ENCODE assay signal across 10 cellular contexts in genomic region chr13:48155850-48156249, GRCh38.
DNase-seq lines count a peak whose midpoint lies in the region; ATAC-seq, FAIRE-seq and TF ChIP-seq lines count a peak whose summit lies in the region.
"Had no signal": no experiment of that assay in that cellular context is flagged by ENCODE, and none has a peak within 500 bp of the region (broad histone marks: within the 10 kb centered on the region; RNA-seq: fewer than 3 reads in every experiment).

No MANE protein-coding gene starts in this region.

- H3K27me3 Mint-ChIP-seq in Calu3 (ENCODE audit: unreplicated experiment) (no peaks in the 10 kb centered on the region), T-cell (no peaks in the 10 kb centered on the region)
- H3K27me3 Mint-ChIP-seq: IgD-negative memory B cell had no signal

- H3K9me3 Mint-ChIP-seq in Calu3 (ENCODE audit: low read depth, unreplicated experiment) (no peaks in the 10 kb centered on the region), T-cell (no peaks in the 10 kb centered on the region)
- H3K9me3 Mint-ChIP-seq: IgD-negative memory B cell, neural crest cell had no signal

- H3K4me1 Mint-ChIP-seq in Calu3 (ENCODE audit: low read depth, unreplicated experiment) (peaks cover 69% of the 10 kb centered on the region), T-cell (peaks cover 78 to 93% (median 90%) of the 10 kb centered on the region in 3 donors)

- no peak for DNase-seq in Calu3
- peak in 27 of 34 experiments; percentile 3 to 61 (median 33) for DNase-seq in T-cell
- peak; percentile 67 for DNase-seq in glomerular visceral epithelial cell (ENCODE audit: extremely low spot score)
- no peak for DNase-seq in NCI-H510A (lab: John Stamatoyannopoulos, UW)
- DNase-seq in epidermal melanocyte (ENCODE audit: insufficient read length, low spot score), result no peak
- no peak for DNase-seq in NCI-H1105 (lab: John Stamatoyannopoulos, UW)
- no peak for DNase-seq in D721Med (ENCODE audit: insufficient read length, low spot score)

- POLR2A ChIA-PET in T-cell (lab: Charles Lee), result interaction anchor here (0.5 to 1.2 kb wide), 8 partner anchors 21 to 82 kb away, joined by 3 to 6 read pairs (median 4); no protein-coding TSS in a partner anchor

- H3K4me3 Mint-ChIP-seq in Calu3 (ENCODE audit: low read depth, unreplicated experiment) (no peak overlapping the region), T-cell (peak overlapping the region; percentile 72 to 80 (median 76))
- H3K4me3 Mint-ChIP-seq: neural crest cell had no signal

- peak overlapping the region; percentile 71 for H3K27ac Mint-ChIP-seq in Calu3 (ENCODE audit: unreplicated experiment)
- H3K27ac Mint-ChIP-seq in T-cell, result peak overlapping the region; percentile 93 to 95

- peaks cover 16% of the 10 kb centered on the region for H3K36me3 Mint-ChIP-seq in Calu3 (ENCODE audit: insufficient read depth, unreplicated experiment)
- no peaks in the 10 kb centered on the region for H3K36me3 Mint-ChIP-seq in T-cell

- BruUV-seq in Calu3 (replicated peaks; lab: Mats Ljungman, UMichigan), result no TSS peak

- intact Hi-C loops in Calu3 (cut with micrococcal nuclease; ENCODE audit: unreplicated experiment), result loop anchor here (10.0 kb wide), 1 partner anchor 79 kb away; the partner anchor contains the start of gene ITM2B

- TF ChIP-seq CTCF in Calu3 (IDR thresholded peaks at IDR 0.05; ENCODE audit: unreplicated experiment), result no peak
- TF ChIP-seq CTCF in D721Med (IDR thresholded peaks at IDR 0.05; ENCODE audit: insufficient read depth, missing control alignments), result no peak

- FAIRE-seq in D721Med (lab: Jason Lieb, UNC), result no peak

- CTCF ChIA-PET in Calu3 (lab: Charles Lee), result interaction anchor here (1.0 kb wide), 1 partner anchor 77 kb away, joined by 3 read pairs; the partner anchor contains the start of gene ITM2B
- CTCF ChIA-PET in T-cell (lab: Charles Lee), result interaction anchor here in 1 of 2 donors (0.6 to 1.8 kb wide), 9 partner anchors 26 to 242 kb away, joined by 3 to 8 read pairs (median 4); partner anchors contain the start of gene ITM2B

- ATAC-seq in HG03103 (IDR thresholded peaks at IDR 0.05; ENCODE audit: low read depth, unreplicated experiment) (peak; percentile 54), T-cell (replicated peaks in 1 of 4) (peak; percentile 81 to 86 (median 85))

Comparison
In these comparisons a context has a peak if more than half of its experiments do, and no peak if none do; other contexts are left out.
1. DNase-seq: peak in T-cell (27 of 34) and glomerular visceral epithelial cell (single experiment); none in Calu3 (single experiment), NCI-H510A (single experiment), epidermal melanocyte (single experiment), NCI-H1105 (single experiment) and D721Med (single experiment).